Comparison of ENCODE assay signal across 12 cellular contexts in the genomic region with DNA sequence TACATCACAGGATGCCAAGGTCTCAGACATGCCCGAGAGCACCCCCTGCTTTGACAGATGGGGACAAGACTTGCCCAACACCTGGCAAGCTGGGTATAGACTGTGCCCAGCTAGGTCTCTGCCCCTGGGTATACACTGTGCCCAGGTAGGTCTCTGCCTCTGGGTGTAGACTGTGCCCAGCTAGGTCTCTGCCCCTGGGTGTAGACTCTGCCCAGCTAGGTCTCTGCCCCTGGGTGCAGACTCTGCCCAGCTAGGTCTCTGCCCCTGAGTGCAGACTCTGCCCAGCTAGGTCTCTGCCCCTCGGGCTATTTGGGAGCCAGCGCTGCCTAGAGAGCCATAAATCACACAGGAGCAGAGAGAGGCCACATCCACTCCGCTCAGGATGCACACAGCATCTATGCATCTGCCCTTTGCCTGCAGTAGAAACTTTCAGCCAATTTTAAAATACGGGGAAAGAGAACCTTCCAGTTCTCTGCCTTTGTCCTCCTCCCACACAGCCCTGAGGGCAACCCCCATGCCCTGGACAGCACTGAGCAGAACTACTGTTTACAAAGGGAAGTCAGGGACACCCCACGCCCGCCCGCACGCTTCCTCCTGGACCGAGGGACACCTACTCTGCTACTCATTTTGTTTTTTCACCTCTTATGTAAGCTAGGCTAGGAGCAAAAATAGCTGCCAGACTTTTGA.
DNase-seq lines count a peak whose midpoint lies in the region; ATAC-seq, FAIRE-seq and TF ChIP-seq lines count a peak whose summit lies in the region.
"Had no signal": no experiment of that assay in that cellular context is flagged by ENCODE, and none has a peak within 500 bp of the region (broad histone marks: within the 10 kb centered on the region; RNA-seq: fewer than 3 reads in every experiment).

No MANE protein-coding gene starts in this region.

- no peaks in the 10 kb centered on the region for H3K36me3 ChIP-seq in kidney (ENCODE audit: control insufficient read depth in 1 of 2, insufficient read depth in 2 of 2, low read length in 2 of 2)

- CTCF ChIA-PET in activated naive CD4-positive, alpha-beta T cell treated with anti-CD3 and anti-CD28 coated beads for 36 hours (lab: Charles Lee): interaction anchor here (0.8 to 2.2 kb wide), 3 partner anchors 9 to 19 kb away, joined by 3 to 6 read pairs (median 5); no protein-coding TSS in a partner anchor
- CTCF ChIA-PET in activated CD4-positive, alpha-beta memory T cell treated with anti-CD3 and anti-CD28 coated beads for 36 hours (lab: Charles Lee): interaction anchor here (0.9 to 1.3 kb wide), 5 partner anchors 8 to 97 kb away, joined by 3 to 4 read pairs (median 3); no protein-coding TSS in a partner anchor

- TF ChIP-seq CTCF in kidney (IDR thresholded peaks at IDR 0.05; ENCODE audit: borderline replicate concordance, extremely low read depth, insufficient read depth): no peak

- no peak for DNase-seq in activated naive CD4-positive, alpha-beta T cell treated with anti-CD3 and anti-CD28 coated beads for 36 hours
- DNase-seq in activated naive CD4-positive, alpha-beta T cell (lab: John Stamatoyannopoulos, UW): no peak
- no peak for DNase-seq in activated CD4-positive, alpha-beta memory T cell treated with anti-CD3 and anti-CD28 coated beads for 36 hours
- DNase-seq in kidney: peak; percentile 64
- DNase-seq in superior temporal gyrus (ENCODE audit: extremely low spot score): peak; percentile 26
- DNase-seq in COLO829 (ENCODE audit: low spot score): no peak
- no peak for DNase-seq in NCI-H2171 (lab: John Stamatoyannopoulos, UW)
- DNase-seq: AML-193, NCI-H2081 treated with DMSO at 0.1 percent for 48 hours had no signal

- no peak for ATAC-seq in GM19023 (IDR thresholded peaks at IDR 0.05; ENCODE audit: unreplicated experiment)

- POLR2A ChIA-PET in activated CD4-positive, alpha-beta memory T cell treated with anti-CD3 and anti-CD28 coated beads for 36 hours (lab: Charles Lee): interaction anchor here (0.6 to 2.0 kb wide), 3 partner anchors 17 to 178 kb away, joined by 3 to 5 read pairs (median 3); partner anchors contain the start of gene PPP4R3A

- H3K4me1 Mint-ChIP-seq in activated naive CD4-positive, alpha-beta T cell treated with anti-CD3 and anti-CD28 coated beads for 36 hours (ENCODE audit: low read depth): peaks cover 78% of the 10 kb centered on the region
- H3K4me1 Mint-ChIP-seq in activated CD4-positive, alpha-beta memory T cell treated with anti-CD3 and anti-CD28 coated beads for 36 hours (ENCODE audit: low read depth): peaks cover 48% of the 10 kb centered on the region

- no peak overlapping the region for H3K4me3 Mint-ChIP-seq in activated naive CD4-positive, alpha-beta T cell treated with anti-CD3 and anti-CD28 coated beads for 36 hours
- H3K4me3 Mint-ChIP-seq in activated CD4-positive, alpha-beta memory T cell treated with anti-CD3 and anti-CD28 coated beads for 36 hours: no peak overlapping the region

- H3K9ac ChIP-seq in kidney (ENCODE audit: low read length in 2 of 2): no peak overlapping the region

- no peaks in the 10 kb centered on the region for H3K9me3 Mint-ChIP-seq in activated naive CD4-positive, alpha-beta T cell treated with anti-CD3 and anti-CD28 coated beads for 36 hours
- no peaks in the 10 kb centered on the region for H3K9me3 Mint-ChIP-seq in activated CD4-positive, alpha-beta memory T cell treated with anti-CD3 and anti-CD28 coated beads for 36 hours

- H3K27ac Mint-ChIP-seq in activated naive CD4-positive, alpha-beta T cell treated with anti-CD3 and anti-CD28 coated beads for 36 hours: peak overlapping the region; percentile 77
- peak overlapping the region; percentile 71 for H3K27ac Mint-ChIP-seq in activated CD4-positive, alpha-beta memory T cell treated with anti-CD3 and anti-CD28 coated beads for 36 hours

- peak overlapping the region; percentile 23 to 51 for H3K27ac ChIP-seq in kidney (ENCODE audit: low read depth in 2 of 2, low read length in 2 of 2)
- H3K27ac ChIP-seq: body of pancreas had no signal

- FAIRE-seq in kidney (lab: Jason Lieb, UNC): no peak

- peaks cover 22 to 36% of the 10 kb centered on the region in 2 donors for H3K4me1 ChIP-seq in kidney (ENCODE audit: control insufficient read depth in 1 of 2, insufficient read depth in 1 of 2, low read depth in 1 of 2, low read length in 2 of 2)

- H3K9me3 ChIP-seq in kidney (ENCODE audit: control insufficient read depth in 1 of 2, low read length in 2 of 2): no peaks in the 10 kb centered on the region
- H3K9me3 ChIP-seq: body of pancreas, stomach had no signal

- H3K27me3 Mint-ChIP-seq in activated naive CD4-positive, alpha-beta T cell treated with anti-CD3 and anti-CD28 coated beads for 36 hours (ENCODE audit: low read depth): no peaks in the 10 kb centered on the region
- H3K27me3 Mint-ChIP-seq in activated CD4-positive, alpha-beta memory T cell treated with anti-CD3 and anti-CD28 coated beads for 36 hours: no peaks in the 10 kb centered on the region

- intact Hi-C loops in activated naive CD4-positive, alpha-beta T cell treated with anti-CD3 and anti-CD28 coated beads for 36 hours (cut with micrococcal nuclease): no loop called here
- intact Hi-C loops in activated CD4-positive, alpha-beta memory T cell treated with anti-CD3 and anti-CD28 coated beads for 36 hours (cut with micrococcal nuclease): no loop called here
- intact Hi-C loops in kidney (cut with DNase I): no loop called here

- peaks cover 18% of the 10 kb centered on the region for H3K36me3 Mint-ChIP-seq in activated naive CD4-positive, alpha-beta T cell treated with anti-CD3 and anti-CD28 coated beads for 36 hours (ENCODE audit: low read depth)
- H3K36me3 Mint-ChIP-seq in activated CD4-positive, alpha-beta memory T cell treated with anti-CD3 and anti-CD28 coated beads for 36 hours: peaks cover 15% of the 10 kb centered on the region

- peak overlapping the region in 1 of 2 donors; percentile 1 for H3K4me3 ChIP-seq in kidney (ENCODE audit: low read length in 2 of 2)
- H3K4me3 ChIP-seq: body of pancreas, stomach had no signal

Comparison
In these comparisons a context has a peak if more than half of its experiments do, and no peak if none do; other contexts are left out.
1. DNase-seq: peak in kidney (single experiment) and superior temporal gyrus (single experiment); none in activated naive CD4-positive, alpha-beta T cell treated with anti-CD3 and anti-CD28 coated beads for 36 hours (single experiment), activated naive CD4-positive, alpha-beta T cell (0 of 4), activated CD4-positive, alpha-beta memory T cell treated with anti-CD3 and anti-CD28 coated beads for 36 hours (single experiment), COLO829 (single experiment) and NCI-H2171 (single experiment).